8 cellular contexts compared by ENCODE assay signal in genomic region chr10:63265646-63266207, GRCh38.
DNase-seq lines count a peak whose midpoint lies in the region; ATAC-seq and FAIRE-seq lines count a peak whose summit lies in the region.

No MANE protein-coding gene starts in this region.

- no peak overlapping the region for H2BK120ac ChIP-seq in trophoblast cell (ENCODE audit: insufficient read depth, low read length, poor library complexity)

- H3K14ac ChIP-seq in trophoblast cell (ENCODE audit: low read length), result no peak overlapping the region

- DNase-seq in AML-193 (lab: John Stamatoyannopoulos, UW) (peak; percentile 18 to 29), NCI-H187 treated with DMSO at 0.1 percent for 48 hours (lab: John Stamatoyannopoulos, UW) (no peak), trophoblast cell (no peak), GM19239 (ENCODE audit: insufficient read length, low spot score) (no peak), nucleus accumbens (lab: John Stamatoyannopoulos, UW) (no peak)
- DNase-seq in naive thymus-derived CD4-positive, alpha-beta T cell, result no peak

- FAIRE-seq in colon (lab: Jason Lieb, UNC) (peak; percentile 64), GM19239 (lab: Jason Lieb, UNC) (no peak)

- POLR2A ChIA-PET in naive thymus-derived CD4-positive, alpha-beta T cell (lab: Charles Lee), result interaction anchor here (0.9 to 1.4 kb wide), 3 partner anchors 38 to 156 kb away, joined by 3 to 7 read pairs (median 4); no protein-coding TSS in a partner anchor

- no peak overlapping the region for H3K23ac ChIP-seq in trophoblast cell (ENCODE audit: low read length)

- peak overlapping the region; percentile 85 for H3K4me3 ChIP-seq in naive thymus-derived CD4-positive, alpha-beta T cell (ENCODE audit: low read length)
- H3K4me3 ChIP-seq in trophoblast cell (ENCODE audit: low read depth, low read length), result no peak overlapping the region

- H3K4me1 ChIP-seq in naive thymus-derived CD4-positive, alpha-beta T cell (ENCODE audit: control insufficient read depth in 2 of 2, insufficient read depth in 2 of 2, low read length in 2 of 2), result peaks cover 26 to 35% of the 10 kb centered on the region in 2 donors
- peaks cover 0 to 2% of the 10 kb centered on the region in 2 experiments for H3K4me1 ChIP-seq in trophoblast cell (ENCODE audit: control insufficient read depth in 1 of 2, insufficient read depth in 2 of 2, low read length in 2 of 2)

- H3K36me3 Mint-ChIP-seq in naive thymus-derived CD4-positive, alpha-beta T cell, result peaks cover 0 to 22% (median 9%) of the 10 kb centered on the region in 5 donors

- no peaks in the 10 kb centered on the region for H3K27me3 ChIP-seq in naive thymus-derived CD4-positive, alpha-beta T cell (ENCODE audit: control insufficient read depth in 2 of 2, insufficient read depth in 2 of 2, low read length in 2 of 2)
- H3K27me3 ChIP-seq in trophoblast cell (ENCODE audit: insufficient read depth, low read length), result no peaks in the 10 kb centered on the region

- CTCF ChIA-PET in naive thymus-derived CD4-positive, alpha-beta T cell (lab: Charles Lee), result interaction anchor here (0.6 to 1.6 kb wide), 3 partner anchors 24 to 363 kb away, joined by 3 to 4 read pairs (median 3); no protein-coding TSS in a partner anchor

- no peak overlapping the region for H4K91ac ChIP-seq in trophoblast cell (ENCODE audit: low read depth, low read length)

- intact Hi-C loops in naive thymus-derived CD4-positive, alpha-beta T cell (cut with micrococcal nuclease), result loop anchor here (1.0 to 10.0 kb wide), 7 partner anchors 7 to 1363 kb away; partner anchors contain the start of gene ARID5B (in 1 of the 2)

- H3K27me3 Mint-ChIP-seq in naive thymus-derived CD4-positive, alpha-beta T cell, result no peaks in the 10 kb centered on the region

- no peak overlapping the region for H2AFZ ChIP-seq in trophoblast cell (ENCODE audit: insufficient read depth, low read length, poor library complexity)

- H3K79me1 ChIP-seq in trophoblast cell (ENCODE audit: low read length), result peaks cover 3% of the 10 kb centered on the region

- peak overlapping the region; percentile 91 to 99 (median 97) for H3K27ac Mint-ChIP-seq in naive thymus-derived CD4-positive, alpha-beta T cell

- H2BK12ac ChIP-seq in trophoblast cell (ENCODE audit: low read length), result no peak overlapping the region

- H3K4ac ChIP-seq in trophoblast cell (ENCODE audit: low read depth, low read length), result no peak overlapping the region

- H3K9me3 ChIP-seq in KOPT-K1 (ENCODE audit: insufficient read depth, low read length, poor library complexity, severe bottlenecking), result no peaks in the 10 kb centered on the region
- H3K9me3 ChIP-seq in naive thymus-derived CD4-positive, alpha-beta T cell (ENCODE audit: control insufficient read depth in 2 of 3, low read length in 3 of 3), result no peaks in the 10 kb centered on the region
- no peaks in the 10 kb centered on the region for H3K9me3 ChIP-seq in trophoblast cell (ENCODE audit: insufficient read depth, low read depth, low read length)

- H4K8ac ChIP-seq in trophoblast cell (ENCODE audit: low read depth, low read length), result no peak overlapping the region

- H3K9me3 Mint-ChIP-seq in naive thymus-derived CD4-positive, alpha-beta T cell, result no peaks in the 10 kb centered on the region

- no peak overlapping the region for H2AK5ac ChIP-seq in trophoblast cell (ENCODE audit: low read length)

- H3K36me3 ChIP-seq in KOPT-K1 (ENCODE audit: insufficient read depth, low read length) (peaks cover 11% of the 10 kb centered on the region), trophoblast cell (ENCODE audit: control insufficient read depth in 1 of 2, insufficient read depth in 2 of 2, low read length in 2 of 2) (peaks cover 2 to 3% of the 10 kb centered on the region in 2 experiments)
- H3K36me3 ChIP-seq in naive thymus-derived CD4-positive, alpha-beta T cell (ENCODE audit: control insufficient read depth in 2 of 3, insufficient read depth in 3 of 3, low read length in 3 of 3), result no peaks in the 10 kb centered on the region

- H3K79me2 ChIP-seq in trophoblast cell (ENCODE audit: control insufficient read depth, insufficient read depth, low read length, poor library complexity), result peaks cover 3% of the 10 kb centered on the region

- no peak for ATAC-seq in naive thymus-derived CD4-positive, alpha-beta T cell

- H4K12ac ChIP-seq in trophoblast cell (ENCODE audit: low read depth, low read length), result no peak overlapping the region

- H3K9ac ChIP-seq in trophoblast cell (ENCODE audit: low read length), result no peak overlapping the region

- WGBS in trophoblast cell (ENCODE audit: extremely low coverage, insufficient coverage, insufficient read length), result no CpG with 5 or more reads among the region's 2 CpGs

- H3K27ac ChIP-seq in KOPT-K1 (ENCODE audit: low read depth, low read length, poor library complexity, severe bottlenecking) (peak overlapping the region; percentile 83), trophoblast cell (ENCODE audit: low read depth, low read length) (no peak overlapping the region)
- peak overlapping the region; percentile 91 for H3K27ac ChIP-seq in naive thymus-derived CD4-positive, alpha-beta T cell (ENCODE audit: low read depth, low read length)

- H2BK5ac ChIP-seq in trophoblast cell (ENCODE audit: low read depth, low read length, poor library complexity), result no peak overlapping the region

- H3K4me2 ChIP-seq in trophoblast cell (ENCODE audit: low read length), result no peak overlapping the region

- peaks cover 22 to 53% (median 35%) of the 10 kb centered on the region in 7 donors for H3K4me1 Mint-ChIP-seq in naive thymus-derived CD4-positive, alpha-beta T cell

- peak overlapping the region; percentile 93 to 99 (median 98) for H3K4me3 Mint-ChIP-seq in naive thymus-derived CD4-positive, alpha-beta T cell

- H3K18ac ChIP-seq in trophoblast cell (ENCODE audit: low read length), result no peak overlapping the region

Comparison
In these comparisons a context has a peak if more than half of its experiments do, and no peak if none do; other contexts are left out.
1. DNase-seq: peak in AML-193 (2 of 2); none in naive thymus-derived CD4-positive, alpha-beta T cell (0 of 9), NCI-H187 treated with DMSO at 0.1 percent for 48 hours (single experiment), trophoblast cell (0 of 2), GM19239 (single experiment) and nucleus accumbens (0 of 56).